ENCODE assay signal across 18 cellular contexts in the genomic region with DNA sequence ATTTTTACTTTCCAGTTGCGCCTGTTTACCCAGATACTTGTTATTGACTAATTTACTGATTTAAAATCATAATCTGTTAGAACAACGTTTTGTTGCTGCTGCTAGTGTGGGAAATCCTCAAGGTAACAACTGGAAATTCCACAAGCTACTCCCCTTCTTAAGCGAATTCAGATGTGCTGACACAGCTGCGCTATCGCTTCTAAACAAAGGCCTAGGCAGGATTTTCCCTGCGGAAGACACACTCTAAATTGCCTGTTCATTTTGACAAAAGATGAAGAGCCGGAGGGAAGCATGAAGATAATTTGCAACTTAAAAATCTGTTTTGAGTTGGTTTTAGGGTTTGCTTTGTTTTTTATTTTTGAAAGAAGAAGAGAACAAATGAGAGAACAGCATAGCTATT.
DNase-seq lines count a peak whose midpoint lies in the region; ATAC-seq and TF ChIP-seq lines count a peak whose summit lies in the region.
"Had no signal": no experiment of that assay in that cellular context is flagged by ENCODE, and none has a peak within 500 bp of the region (broad histone marks: within the 10 kb centered on the region; RNA-seq: fewer than 3 reads in every experiment).

No MANE protein-coding gene starts in this region.

- H3K4me3 ChIP-seq in HUES64 (ENCODE audit: low read length) (peak overlapping the region; percentile 18; the same call in 1 of the 2 replicates), iPS DF 6.9 (ENCODE audit: low read length) (no peak overlapping the region), mesenchymal stem cell (ENCODE audit: insufficient read depth in 1 of 2, low read depth in 1 of 2, low read length in 2 of 2) (no peak overlapping the region), tibial artery (no peak overlapping the region)
- H3K4me3 ChIP-seq: right atrium auricular region had no signal

- ATAC-seq in GM18511 (IDR thresholded peaks at IDR 0.05; ENCODE audit: unreplicated experiment), result no peak
- ATAC-seq: activated CD8-positive, alpha-beta T cell treated with anti-CD3 and anti-CD28 coated beads, Interleukin-2, amount 10 ng/mL, durations not matched to agents 7 days and 5 days; activated naive CD4-positive, alpha-beta T cell treated with anti-CD3 and anti-CD28 coated beads, Interleukin-2, amount 50 U/mL, for 72 hours; T-cell had no signal

- no peak overlapping the region for H2BK120ac ChIP-seq in mesenchymal stem cell (ENCODE audit: low read depth, low read length)

- H3K9me3 ChIP-seq in HUES64 (ENCODE audit: insufficient read depth, low read depth, low read length) (no peaks in the 10 kb centered on the region), iPS DF 6.9 (ENCODE audit: control insufficient read depth, insufficient read depth, low read length) (no peaks in the 10 kb centered on the region), mesenchymal stem cell (ENCODE audit: control insufficient read depth, low read length) (no peaks in the 10 kb centered on the region), tibial artery (no peaks in the 10 kb centered on the region)
- H3K9me3 ChIP-seq: neutrophil, right atrium auricular region had no signal

- no peak for TF ChIP-seq CTCF in tibial artery (IDR thresholded peaks at IDR 0.05)

- H3K14ac ChIP-seq in mesenchymal stem cell (ENCODE audit: low read length in 2 of 2), result no peak overlapping the region

- peaks cover 7% of the 10 kb centered on the region for H3K79me1 ChIP-seq in mesenchymal stem cell (replicated peaks; ENCODE audit: low read length, poor library complexity, severe bottlenecking)

- H3K27ac ChIP-seq in HUES64 (ENCODE audit: low read depth, low read length) (peak overlapping the region; percentile 95), iPS DF 6.9 (ENCODE audit: low read length) (peak overlapping the region; percentile 62), mesenchymal stem cell (ENCODE audit: low read length, poor library complexity, severe bottlenecking) (no peak overlapping the region), tibial artery (no peak overlapping the region)
- H3K27ac ChIP-seq: neutrophil had no signal

- intact Hi-C loops in tibial artery (cut with DNase I; ENCODE audit: low total_unique reads), result no loop called here

- H3K4ac ChIP-seq in mesenchymal stem cell (ENCODE audit: low read depth in 1 of 2, low read length in 2 of 2), result no peak overlapping the region

- peaks cover 59% of the 10 kb centered on the region for H3K4me1 ChIP-seq in HUES64 (ENCODE audit: insufficient read depth, low read length)
- H3K4me1 ChIP-seq in iPS DF 6.9 (ENCODE audit: control insufficient read depth, insufficient read depth, low read length), result peaks cover 6% of the 10 kb centered on the region; the same call in 1 of the 2 replicates
- H3K4me1 ChIP-seq in mesenchymal stem cell (ENCODE audit: control insufficient read depth, insufficient read depth, low read depth, low read length), result no peaks in the 10 kb centered on the region
- no peaks in the 10 kb centered on the region for H3K4me1 ChIP-seq in tibial artery
- H3K4me1 ChIP-seq: right atrium auricular region had no signal

- H3K23ac ChIP-seq in mesenchymal stem cell (ENCODE audit: low read length in 2 of 2), result no peak overlapping the region

- DNase-seq in NCI-H748 treated with DMSO at 0.1 percent for 48 hours (lab: John Stamatoyannopoulos, UW), result peak; percentile 67
- DNase-seq in iPS DF 6.9 (ENCODE audit: low read depth, low spot score), result no peak
- peak; percentile 28 for DNase-seq in retina
- no peak for DNase-seq in mesenchymal stem cell
- no peak for DNase-seq in COLO829 (ENCODE audit: low spot score)
- no peak for DNase-seq in tibial artery
- DNase-seq: activated CD8-positive, alpha-beta T cell treated with anti-CD3 and anti-CD28 coated beads, Interleukin-2, amount 10 ng/mL, durations not matched to agents 7 days and 5 days; activated T-cell treated with anti-CD3 and anti-CD28 coated beads, Interleukin-2, amount 50 U/mL, for 48 hours; erythroblast; islet precursor cell; NCI-H2171 treated with DMSO at 0.1 percent for 48 hours; stimulated activated CD4-positive, alpha-beta T cell treated with anti-CD3 and anti-CD28 coated beads, Interleukin-2, amount 100 ng/mL, for 24 hours; T-cell had no signal

- peak overlapping the region; percentile 65 for H3K9ac ChIP-seq in HUES64 (ENCODE audit: low read depth, low read length)
- H3K9ac ChIP-seq in mesenchymal stem cell (ENCODE audit: low read length), result no peak overlapping the region

- H2BK15ac ChIP-seq in mesenchymal stem cell (ENCODE audit: low read depth, poor library complexity, severe bottlenecking), result no peak overlapping the region

- no peak overlapping the region for H2BK12ac ChIP-seq in mesenchymal stem cell (ENCODE audit: low read length in 2 of 2)

- H3K18ac ChIP-seq in mesenchymal stem cell (ENCODE audit: low read depth in 1 of 2, low read length in 2 of 2), result no peak overlapping the region

- H4K8ac ChIP-seq in mesenchymal stem cell (ENCODE audit: low read length), result no peak overlapping the region

- 54% methylated on average over 7 of the region's 7 CpGs for WGBS in HUES64
- no CpG with 5 or more reads among the region's 7 CpGs for WGBS in iPS DF 6.9 (ENCODE audit: insufficient coverage, insufficient read length)
- WGBS in mesenchymal stem cell, result 67% methylated on average over 6 of the region's 7 CpGs

- no peak overlapping the region for H3K4me2 ChIP-seq in mesenchymal stem cell (ENCODE audit: low read length, poor library complexity, severe bottlenecking)

- H2AFZ ChIP-seq in mesenchymal stem cell (ENCODE audit: low read depth, low read length), result no peak overlapping the region

- H2AK5ac ChIP-seq in mesenchymal stem cell (ENCODE audit: low read length, severe bottlenecking), result no peak overlapping the region

- H2BK5ac ChIP-seq in mesenchymal stem cell (ENCODE audit: low read depth, low read length, poor library complexity, severe bottlenecking), result no peak overlapping the region

- H4K91ac ChIP-seq in mesenchymal stem cell (ENCODE audit: low read length), result no peak overlapping the region

- H3K27me3 ChIP-seq in HUES64 (ENCODE audit: insufficient read depth, low read length) (no peaks in the 10 kb centered on the region), iPS DF 6.9 (ENCODE audit: control insufficient read depth, insufficient read depth, low read length) (no peaks in the 10 kb centered on the region), mesenchymal stem cell (ENCODE audit: control insufficient read depth in 1 of 2, insufficient read depth in 1 of 2, low read length in 2 of 2) (no peaks in the 10 kb centered on the region), tibial artery (no peaks in the 10 kb centered on the region)
- H3K27me3 ChIP-seq: neutrophil, right atrium auricular region had no signal

- H3K36me3 ChIP-seq in HUES64 (ENCODE audit: insufficient read depth, low read length), result peaks cover 27% of the 10 kb centered on the region
- H3K36me3 ChIP-seq in iPS DF 6.9 (ENCODE audit: control insufficient read depth, insufficient read depth, low read length), result no peaks in the 10 kb centered on the region
- H3K36me3 ChIP-seq in mesenchymal stem cell (ENCODE audit: control insufficient read depth in 1 of 2, insufficient read depth in 2 of 2, low read depth in 1 of 2, low read length in 2 of 2), result peaks cover 12 to 27% of the 10 kb centered on the region in 2 experiments
- H3K36me3 ChIP-seq in tibial artery, result no peaks in the 10 kb centered on the region
- H3K36me3 ChIP-seq: neutrophil, right atrium auricular region had no signal

Comparison
In these comparisons a context has a peak if more than half of its experiments do, and no peak if none do; other contexts are left out.
1. H3K27ac ChIP-seq: peak in HUES64 (single experiment) and iPS DF 6.9 (single experiment); none in mesenchymal stem cell (single experiment) and tibial artery (0 of 2).
2. DNase-seq: peak in NCI-H748 treated with DMSO at 0.1 percent for 48 hours (single experiment) and retina (single experiment); none in iPS DF 6.9 (single experiment), mesenchymal stem cell (single experiment), COLO829 (single experiment) and tibial artery (0 of 2).